Comparison of ENCODE assay signal across 8 cellular contexts in genomic region chr11:61161190-61162091, GRCh38. TPM values are rescaled to one million over a fixed set of nuclear protein-coding genes. Genes with fewer than 3 reads are reported as not detected.
DNase-seq lines count a peak whose midpoint lies in the region; ATAC-seq and TF ChIP-seq lines count a peak whose summit lies in the region.

TSS of gene VPS37C (minus strand) at chr11:61161426. CDS start at chr11:61138829, 22,597 bp downstream.

- H3K27me3 ChIP-seq in KMS-11 (ENCODE audit: insufficient read depth, low read depth) (no peaks in the 10 kb centered on the region), Peyer's patch (no peaks in the 10 kb centered on the region), esophagus muscularis mucosa (no peaks in the 10 kb centered on the region)

- no peak for TF ChIP-seq EP300 in esophagus muscularis mucosa (IDR thresholded peaks at IDR 0.05)

- WGBS in esophagus muscularis mucosa: 0% methylated on average over 45 of the region's 85 CpGs

- no peak; the same call in 1 of the 2 replicates for TF ChIP-seq CTCF in KMS-11 (conservative IDR thresholded peaks at IDR 0.05; ENCODE audit: low read depth, low read length)
- peak in 5 of 6 experiments; percentile 6 to 40 (median 36) for TF ChIP-seq CTCF in Peyer's patch (IDR thresholded peaks at IDR 0.05)
- TF ChIP-seq CTCF in esophagus muscularis mucosa (IDR thresholded peaks at IDR 0.05): peak in 2 of 3 experiments; percentile 16 to 26

- H3K4me3 ChIP-seq in KMS-11 (IDR thresholded peaks at IDR 0.05; ENCODE audit: insufficient read depth, low read depth, low read length): no peak within 1 kb of the TSS
- peak within 1 kb of the TSS; percentile 62 to 98 (median 76) for H3K4me3 ChIP-seq in Peyer's patch
- peak within 1 kb of the TSS; percentile 84 to 94 (median 89) for H3K4me3 ChIP-seq in esophagus muscularis mucosa

- H3K9me3 ChIP-seq in Peyer's patch (no peaks in the 10 kb centered on the region), esophagus muscularis mucosa (no peaks in the 10 kb centered on the region)

- H3K27ac ChIP-seq in KMS-11: peak within 1 kb of the TSS; percentile 81
- H3K27ac ChIP-seq in Peyer's patch: peak within 1 kb of the TSS; percentile 88 to 99 (median 92)
- H3K27ac ChIP-seq in esophagus muscularis mucosa (replicated peaks in 1 of 4): peak within 1 kb of the TSS; percentile 93 to 97 (median 96)

- H3K4me1 ChIP-seq in KMS-11 (ENCODE audit: low read depth, poor library complexity, severe bottlenecking): peaks cover 40% of the 10 kb centered on the region
- H3K4me1 ChIP-seq in Peyer's patch: peaks cover 0 to 39% (median 0%) of the 10 kb centered on the region in 4 donors
- H3K4me1 ChIP-seq in esophagus muscularis mucosa: peaks cover 30 to 49% (median 43%) of the 10 kb centered on the region in 4 donors

- TF ChIP-seq POLR2A in Peyer's patch (IDR thresholded peaks at IDR 0.05): peak; percentile 65 to 73
- no peak for TF ChIP-seq POLR2A in esophagus muscularis mucosa (IDR thresholded peaks at IDR 0.05; ENCODE audit: low read depth)

- intact Hi-C loops in esophagus muscularis mucosa (cut with DNase I): loop anchor here (10.0 kb wide), 1 partner anchor 327 kb away; no protein-coding TSS in a partner anchor

- peak; percentile 71 for ATAC-seq in GM21786 (IDR thresholded peaks at IDR 0.05; ENCODE audit: unreplicated experiment)

- peak within 1 kb of the TSS; percentile 75 for H3K9ac ChIP-seq in KMS-11

- H3K4me2 ChIP-seq in KMS-11: peak within 1 kb of the TSS; percentile 95

- no peaks in the 10 kb centered on the region for H3K36me3 ChIP-seq in KMS-11 (ENCODE audit: insufficient read depth)
- no peaks in the 10 kb centered on the region for H3K36me3 ChIP-seq in Peyer's patch
- H3K36me3 ChIP-seq in esophagus muscularis mucosa: peaks cover 0 to 4% (median 0%) of the 10 kb centered on the region in 4 donors

- H2AFZ ChIP-seq in KMS-11 (ENCODE audit: low read depth): peak within 1 kb of the TSS; percentile 76

- DNase-seq in DMS79 treated with DMSO at 0.1 percent for 48 hours (lab: John Stamatoyannopoulos, UW) (peak; percentile 89), Peyer's patch (peak; percentile 93 to 95 (median 95)), activated T-helper 1 cell treated with Interleukin-2 at 50 U/mL for 16 hours (ENCODE audit: low read depth) (peak; percentile 83), esophagus muscularis mucosa (ENCODE audit: extremely low spot score) (peak; percentile 95), myocyte (ENCODE audit: low read depth) (peak; percentile 91)
- DNase-seq in stimulated activated CD8-positive, alpha-beta memory T cell treated with anti-CD3 and anti-CD28 coated beads, Interleukin-7, amount 100 ng/mL, for 4 hours (ENCODE audit: low read depth in 2 of 2): peak; percentile 80 to 90

- H4K20me1 ChIP-seq in KMS-11 (ENCODE audit: insufficient read depth): no peaks in the 10 kb centered on the region

- H3K79me2 ChIP-seq in KMS-11 (ENCODE audit: insufficient read depth, low read depth): no peaks in the 10 kb centered on the region

RNA-seq across cellular contexts. Expression of gene VPS37C, which starts in this region (rescaled TPM):
- total RNA-seq in Peyer's patch (10 to 100 TPM; 28.9 to 56.9 (median 40.3) TPM), esophagus muscularis mucosa (10 to 100 TPM; 29.1 to 43.5 (median 38.1) TPM), myocyte (17.3 and 24.4 TPM in 2 replicates)
- 16.0 TPM for polyA plus RNA-seq in myocyte (2012)
